In the genomic region with DNA sequence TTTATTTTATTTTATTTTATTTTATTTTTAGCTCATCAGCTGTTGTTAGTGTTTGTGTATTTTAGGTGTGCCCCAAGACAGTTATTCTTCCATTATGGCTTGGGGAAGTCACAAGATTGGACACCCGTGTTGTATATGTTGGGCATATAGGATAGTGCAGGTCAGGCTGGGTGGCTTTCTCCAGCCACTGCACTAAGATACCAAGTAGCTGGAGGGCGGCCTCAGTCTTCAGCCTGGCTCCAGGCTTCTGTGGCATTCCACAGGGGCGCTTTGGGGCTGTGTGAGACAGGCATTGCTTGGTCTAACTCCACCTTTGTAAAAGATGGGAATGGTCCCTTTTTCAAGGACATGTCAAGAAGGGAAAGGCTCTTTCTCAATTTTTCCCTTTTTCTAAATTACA, we compare ENCODE assay signal across 8 cellular contexts.
"Had no signal": no experiment of that assay in that cellular context is flagged by ENCODE, and none has a peak within 500 bp of the region (broad histone marks: within the 10 kb centered on the region; RNA-seq: fewer than 3 reads in every experiment).

No MANE protein-coding gene starts in this region.

- H3K27ac ChIP-seq: GM23248, HL-60 had no signal

- H3K27ac Mint-ChIP-seq: HFFc6, IgD-negative memory B cell had no signal

- H2AFZ ChIP-seq: GM23248 had no signal

- H3K27me3 Mint-ChIP-seq: IgD-negative memory B cell had no signal

- H3K4me1 ChIP-seq: HAP-1 had no signal

- H3K9ac ChIP-seq: GM23248 had no signal

- H3K9me3 ChIP-seq: HAP-1 had no signal

- H3K4me3 ChIP-seq: GM23248, HAP-1 had no signal

- H3K4me3 Mint-ChIP-seq: HFFc6, IgD-negative memory B cell had no signal

- H3K9me3 Mint-ChIP-seq: HFFc6, IgD-negative memory B cell had no signal

- DNase-seq: GM23248, GOT3, H7, HFFc6, KBM-7 had no signal
